In genomic region chr15:51924146-51925068, GRCh38 we compare ENCODE assay signal across 13 cellular contexts. TPM values are rescaled to one million over a fixed set of nuclear protein-coding genes. Genes with fewer than 3 reads are reported as not detected.
A peak's percentile ranks its signal among the peaks of the same experiment; 100 is the strongest.
DNase-seq lines count a peak whose midpoint lies in the region; ATAC-seq, FAIRE-seq and TF ChIP-seq lines count a peak whose summit lies in the region.
"Had no signal": no experiment of that assay in that cellular context is flagged by ENCODE, and none has a peak within 500 bp of the region (broad histone marks: within the 10 kb centered on the region; RNA-seq: fewer than 3 reads in every experiment).

No MANE protein-coding gene starts in this region.

- H3K27ac ChIP-seq in A549, result no peak overlapping the region
- H3K27ac ChIP-seq: BLaER1 treated with 17β-estradiol and CSF1 and Interleukin-3, amounts not matched to agents 10 nM and 100 nM; esophagus squamous epithelium had no signal

- DNase-seq in A549 (ENCODE audit: low read depth in 1 of 2, low spot score in 1 of 2) (no peak), HuH-7 (ENCODE audit: low spot score) (peak; percentile 11), ecto neural progenitor cell (ENCODE audit: low spot score) (peak; percentile 61), mucosa of descending colon (no peak), D341Med (ENCODE audit: low spot score) (no peak), activated gamma-delta T cell treated with Interleukin-2 at 50 U/mL for 16 hours (no peak)
- no peak for DNase-seq in central memory CD4-positive, alpha-beta T cell
- DNase-seq in activated naive CD8-positive, alpha-beta T cell treated with anti-CD3 and anti-CD28 coated beads, Interleukin-2, amount 50 U/mL, for 24 hours, result no peak
- DNase-seq: activated CD4-positive, alpha-beta T cell treated with anti-CD3 and anti-CD28 coated beads, Interleukin-2, amount 50 U/mL, for 4 hours; esophagus squamous epithelium; NCI-H1436; stimulated activated CD8-positive, alpha-beta memory T cell treated with anti-CD3 and anti-CD28 coated beads, Interleukin-4, amount 100 ng/mL, for 48 hours had no signal

- no peak for TF ChIP-seq RAD21 in A549 (conservative IDR thresholded peaks at IDR 0.05 in 1 of 2, IDR thresholded peaks at IDR 0.05 in 1 of 2)

- no peak for FAIRE-seq in A549 (lab: Jason Lieb, UNC)

- WGBS in A549 (ENCODE audit: missing lambda C conversion rate), result 85% methylated on average over 11 of the region's 11 CpGs

- no peak for TF ChIP-seq POLR2A in A549 (IDR thresholded peaks at IDR 0.05; ENCODE audit: low read length)

- POLR2A ChIA-PET in A549 (lab: Yijun Ruan, JAX), result no interaction called here

- peaks cover 11% of the 10 kb centered on the region for H3K36me3 Mint-ChIP-seq in activated naive CD8-positive, alpha-beta T cell treated with anti-CD3 and anti-CD28 coated beads, Interleukin-2, amount 50 U/mL, for 24 hours (ENCODE audit: low read depth)

- H3K27me3 Mint-ChIP-seq in activated naive CD8-positive, alpha-beta T cell treated with anti-CD3 and anti-CD28 coated beads, Interleukin-2, amount 50 U/mL, for 24 hours, result no peaks in the 10 kb centered on the region

- H3K9me3 ChIP-seq in A549, result no peaks in the 10 kb centered on the region
- H3K9me3 ChIP-seq in mucosa of descending colon, result no peaks in the 10 kb centered on the region
- H3K9me3 ChIP-seq: BLaER1 treated with 17β-estradiol and CSF1 and Interleukin-3, amounts not matched to agents 10 nM and 100 nM; esophagus squamous epithelium had no signal

- no peak overlapping the region for H3K4me3 Mint-ChIP-seq in activated naive CD8-positive, alpha-beta T cell treated with anti-CD3 and anti-CD28 coated beads, Interleukin-2, amount 50 U/mL, for 24 hours

- H3K4me1 ChIP-seq in A549 (no peaks in the 10 kb centered on the region), mucosa of descending colon (ENCODE audit: low read depth) (no peaks in the 10 kb centered on the region)
- H3K4me1 ChIP-seq: BLaER1 treated with 17β-estradiol and CSF1 and Interleukin-3, amounts not matched to agents 10 nM and 100 nM; esophagus squamous epithelium had no signal

- H3K4me3 ChIP-seq in A549 (no peak overlapping the region), mucosa of descending colon (no peak overlapping the region)
- H3K4me3 ChIP-seq: BLaER1 treated with 17β-estradiol and CSF1 and Interleukin-3, amounts not matched to agents 10 nM and 100 nM; esophagus squamous epithelium had no signal

- ATAC-seq in A549 (peak; percentile 60 to 66; a peak in 4 of 6 replicates), mucosa of descending colon (peak; percentile 32)
- no peak for ATAC-seq in activated naive CD8-positive, alpha-beta T cell treated with anti-CD3 and anti-CD28 coated beads, Interleukin-2, amount 50 U/mL, for 24 hours

- H3K36me3 ChIP-seq in mucosa of descending colon (ENCODE audit: low read depth), result no peaks in the 10 kb centered on the region

- intact Hi-C loops in mucosa of descending colon (cut with DNase I, micrococcal nuclease), result no loop called here

- H3K9me3 Mint-ChIP-seq in activated naive CD8-positive, alpha-beta T cell treated with anti-CD3 and anti-CD28 coated beads, Interleukin-2, amount 50 U/mL, for 24 hours, result no peaks in the 10 kb centered on the region

- TF ChIP-seq EP300 in A549 (IDR thresholded peaks at IDR 0.05), result no peak

- H3K4me1 Mint-ChIP-seq in activated naive CD8-positive, alpha-beta T cell treated with anti-CD3 and anti-CD28 coated beads, Interleukin-2, amount 50 U/mL, for 24 hours, result no peaks in the 10 kb centered on the region

- CTCF ChIA-PET in A549 (lab: Yijun Ruan, JAX), result interaction anchor here (0.6 to 2.8 kb wide), 9 partner anchors 11 to 148 kb away, joined by 3 to 13 read pairs (median 4); no protein-coding TSS in a partner anchor

- no peak for TF ChIP-seq CTCF in A549 (IDR thresholded peaks at IDR 0.05)
- TF ChIP-seq CTCF in mucosa of descending colon (IDR thresholded peaks at IDR 0.05), result no peak

- no peak overlapping the region for H3K27ac Mint-ChIP-seq in activated naive CD8-positive, alpha-beta T cell treated with anti-CD3 and anti-CD28 coated beads, Interleukin-2, amount 50 U/mL, for 24 hours

- no peak overlapping the region for H3K4me2 ChIP-seq in A549
- H3K4me2 ChIP-seq: BLaER1 treated with 17β-estradiol and CSF1 and Interleukin-3, amounts not matched to agents 10 nM and 100 nM had no signal

TF ChIP-seq in A549, 52 proteins besides CTCF, POLR2A, EP300 and RAD21:
- TF ChIP-seq MAFK (IDR thresholded peaks at IDR 0.05; ENCODE audit: partially characterized antibody) (peak; percentile 82), POLR2AphosphoS2 (conservative IDR thresholded peaks at IDR 0.05; ENCODE audit: low read length) (peak; percentile 65), RNF2 (IDR thresholded peaks at IDR 0.05; ENCODE audit: borderline replicate concordance, low read depth) (no peak)

RNA-seq across cellular contexts. Expression of gene LEO1, which starts 47.2 kb away (rescaled TPM):
- 19.2 and 22.3 TPM in 2 replicates for polyA plus RNA-seq in A549 (2011; rRNA removed)
- 7.5 and 10.9 TPM in 2 replicates for polyA plus RNA-seq in A549 (2012; cell fraction: cytosol; rRNA removed)
- 3.0 and 6.1 TPM in 2 replicates for polyA plus RNA-seq in A549 (2012; cell fraction: nucleus; rRNA removed)
- polyA plus RNA-seq in A549 (2017; fragmentation: RNase III; extraction: RNeasy Plus Mini Kit Qiagen cat#74134 plus additional on column Dnase treatment), result 60.2 to 61.3 TPM (median 60.3 TPM) in 3 replicates
- 4.5 and 5.4 TPM in 2 replicates for polyA minus RNA-seq in A549 (2011; rRNA and poly(A)+ RNA removed)
- 10 to 100 TPM; 21.3 to 26.6 (median 26.3) TPM for total RNA-seq in mucosa of descending colon

Comparison
In these comparisons a context has a peak if more than half of its experiments do, and no peak if none do; other contexts are left out.
1. DNase-seq: peak in HuH-7 (single experiment) and ecto neural progenitor cell (single experiment); none in A549 (0 of 2), mucosa of descending colon (0 of 3), central memory CD4-positive, alpha-beta T cell (single experiment), D341Med (single experiment), activated naive CD8-positive, alpha-beta T cell treated with anti-CD3 and anti-CD28 coated beads, Interleukin-2, amount 50 U/mL, for 24 hours (single experiment) and activated gamma-delta T cell treated with Interleukin-2 at 50 U/mL for 16 hours (single experiment).